24 cellular contexts compared by ENCODE assay signal in genomic region chr10:109664554-109664953, GRCh38.
"Had no signal": no experiment of that assay in that cellular context is flagged by ENCODE, and none has a peak within 500 bp of the region (broad histone marks: within the 10 kb centered on the region; RNA-seq: fewer than 3 reads in every experiment).

No MANE protein-coding gene starts in this region.

- FAIRE-seq: colon, endothelial cell of umbilical vein, frontal cortex, kidney had no signal

- H2AFZ ChIP-seq: hepatocyte had no signal

- H3K4me2 ChIP-seq: hepatocyte had no signal

- ATAC-seq: foreskin keratinocyte, gastroesophageal sphincter, heart left ventricle, left colon, left lobe of liver had no signal

- H3K27ac ChIP-seq: coronary artery, dorsolateral prefrontal cortex, esophagus muscularis mucosa, foreskin keratinocyte, gastroesophageal sphincter, heart left ventricle, hepatocyte, left ventricle myocardium inferior, lower lobe of right lung had no signal

- DNase-seq: dermis blood vessel endothelial cell; dorsolateral prefrontal cortex; effector CD4-positive, alpha-beta T cell; effector memory CD4-positive, alpha-beta T cell; foreskin keratinocyte; hypothalamus; immature natural killer cell; islet precursor cell; kidney; kidney glomerular epithelial cell; left colon; left ventricle myocardium inferior; lower lobe of right lung; mesenchymal stem cell; midbrain had no signal

- H3K4me1 ChIP-seq: foreskin keratinocyte, gastroesophageal sphincter, heart left ventricle, left ventricle myocardium inferior, lower lobe of right lung had no signal

- H3K4me3 ChIP-seq: coronary artery, dorsolateral prefrontal cortex, esophagus muscularis mucosa, gastroesophageal sphincter, heart left ventricle, hepatocyte, left ventricle myocardium inferior, lower lobe of right lung had no signal

- H3K27me3 ChIP-seq: esophagus muscularis mucosa, foreskin keratinocyte, gastroesophageal sphincter, heart left ventricle, hepatocyte had no signal

- H3K36me3 ChIP-seq: esophagus muscularis mucosa, gastroesophageal sphincter, heart left ventricle, left ventricle myocardium inferior, lower lobe of right lung had no signal

- H3K9me3 ChIP-seq: esophagus muscularis mucosa, gastroesophageal sphincter, left ventricle myocardium inferior, lower lobe of right lung had no signal
